In genomic region chr16:82583415-82583814, GRCh38 we compare ENCODE assay signal across 17 cellular contexts. TPM values are rescaled to one million over a fixed set of nuclear protein-coding genes. Genes with fewer than 3 reads are reported as not detected.
DNase-seq lines count a peak whose midpoint lies in the region; ATAC-seq and TF ChIP-seq lines count a peak whose summit lies in the region.
"Had no signal": no experiment of that assay in that cellular context is flagged by ENCODE, and none has a peak within 500 bp of the region (broad histone marks: within the 10 kb centered on the region; RNA-seq: fewer than 3 reads in every experiment).

No MANE protein-coding gene starts in this region.

- intact Hi-C loops in ascending aorta (cut with DNase I) = no loop called here

- H3K27me3 ChIP-seq in ascending aorta = no peaks in the 10 kb centered on the region

- H3K36me3 ChIP-seq in ascending aorta = no peaks in the 10 kb centered on the region

- H3K27ac ChIP-seq in ascending aorta = no peak overlapping the region
- H3K27ac ChIP-seq: HL-60, KMS-11 had no signal

- no peak for TF ChIP-seq CTCF in ascending aorta (IDR thresholded peaks at IDR 0.05)

- DNase-seq in EL = peak; percentile 14
- DNase-seq in M059J (ENCODE audit: low read depth) = peak; percentile 10
- DNase-seq in HT-29 (ENCODE audit: low spot score) = no peak
- DNase-seq in ascending aorta (ENCODE audit: low spot score in 2 of 2) = no peak
- DNase-seq: C1 segment of cervical spinal cord, NCI-H1417, NCI-H1930, NCI-H2171 treated with DMSO at 0.1 percent for 48 hours, NCI-H82, Right ventricle myocardium superior had no signal

- no peaks in the 10 kb centered on the region for H3K4me1 ChIP-seq in ascending aorta

- no peaks in the 10 kb centered on the region for H3K9me3 ChIP-seq in ascending aorta

- ATAC-seq in esophagus mucosa (peak; percentile 63), GM21717 (IDR thresholded peaks at IDR 0.05; ENCODE audit: unreplicated experiment) (no peak), HG02678 (IDR thresholded peaks at IDR 0.05; ENCODE audit: unreplicated experiment) (no peak)
- ATAC-seq: GM23338, SK-N-SH treated with all-trans-retinoic acid at 6 μM for 48 hours had no signal

- no peak overlapping the region for H3K4me3 ChIP-seq in ascending aorta
- H3K4me3 ChIP-seq: GM23338 had no signal

RNA-seq across cellular contexts. Expression of gene CDH13, which starts 43.4 kb away (rescaled TPM):
- 51.0 and 61.5 TPM in 2 replicates for total RNA-seq in M059J (2014; rRNA removed; shearing (Covaris generic))
- total RNA-seq in esophagus mucosa = 8.4 TPM
- not detected in 2 replicates for total RNA-seq in HT-29 (2014; rRNA removed; shearing (Covaris generic))
- 160 TPM for total RNA-seq in ascending aorta

Comparison
In these comparisons a context has a peak if more than half of its experiments do, and no peak if none do; other contexts are left out.
1. DNase-seq: peak in EL (single experiment) and M059J (single experiment); none in HT-29 (single experiment) and ascending aorta (0 of 2).